In genomic region chr3:4943553-4943952, GRCh38 we compare ENCODE assay signal across 13 cellular contexts. TPM values are rescaled to one million over a fixed set of nuclear protein-coding genes. Genes with fewer than 3 reads are reported as not detected.
DNase-seq lines count a peak whose midpoint lies in the region; ATAC-seq, FAIRE-seq and TF ChIP-seq lines count a peak whose summit lies in the region.
"Had no signal": no experiment of that assay in that cellular context is flagged by ENCODE, and none has a peak within 500 bp of the region (broad histone marks: within the 10 kb centered on the region; RNA-seq: fewer than 3 reads in every experiment).

No MANE protein-coding gene starts in this region.

- peaks cover 1% of the 10 kb centered on the region; the same call in 1 of the 2 replicates for H3K36me3 Mint-ChIP-seq in HFFc6 (ENCODE audit: low read depth)

- no TSS peak for BruUV-seq in GM12878 (replicated peaks; lab: Mats Ljungman, UMichigan)

- POLR2A ChIA-PET in AG04450 (lab: Yijun Ruan, JAX), result no interaction called here
- POLR2A ChIA-PET in GM12878 (lab: Charles Lee), result no interaction called here

- no peak overlapping the region for H2AFZ ChIP-seq in GM12878 (ENCODE audit: control insufficient read depth, low read depth, low read length)

- no peak for TF ChIP-seq POLR2A in GM12878 (IDR thresholded peaks at IDR 0.05; ENCODE audit: low read depth, low read length)

- no peaks in the 10 kb centered on the region for H3K79me2 ChIP-seq in GM12878 (ENCODE audit: control insufficient read depth, insufficient read depth, low read length)

- H3K4me1 ChIP-seq in GM12878 (ENCODE audit: control insufficient read depth, insufficient read depth, low read length) (no peaks in the 10 kb centered on the region), kidney (ENCODE audit: control insufficient read depth in 1 of 2, insufficient read depth in 1 of 2, low read depth in 1 of 2, low read length in 2 of 2) (no peaks in the 10 kb centered on the region)
- H3K4me1 ChIP-seq: BLaER1 had no signal

- WGBS in GM12878 (ENCODE audit: insufficient coverage, insufficient replicate concordance, low lambda C conversion rate, missing lambda C conversion rate), result 92% methylated on average over 1 of the region's 1 CpG

- RAD21 ChIA-PET in GM12878 (lab: Charles Lee; ENCODE audit: unreplicated experiment), result interaction anchor here (1.2 kb wide), 1 partner anchor 36 kb away, joined by 3 read pairs; no protein-coding TSS in a partner anchor

- TF ChIP-seq CTCF in AG04450 (IDR thresholded peaks at IDR 0.05; ENCODE audit: low read depth, low read length), result peak; percentile 44
- peak; percentile 67 for TF ChIP-seq CTCF in HFFc6 (IDR thresholded peaks at IDR 0.05)
- TF ChIP-seq CTCF in GM12878 (IDR thresholded peaks at IDR 0.05 in 2 of 3, conservative IDR thresholded peaks at IDR 0.05 in 1 of 3; ENCODE audit: control insufficient read depth in 2 of 3, extremely low read depth in 1 of 3, insufficient read depth in 1 of 3, low read depth in 3 of 3, low read length in 3 of 3), result peak in 2 of 3 experiments; percentile 12 to 23; a peak in 1 of 6 replicates
- peak; percentile 17 for TF ChIP-seq CTCF in kidney (IDR thresholded peaks at IDR 0.05; ENCODE audit: borderline replicate concordance, extremely low read depth, insufficient read depth)

- H3K4me3 ChIP-seq in AG04450 (ENCODE audit: low read depth, low read length) (no peak overlapping the region), GM12878 (no peak overlapping the region), kidney (ENCODE audit: low read length in 2 of 2) (no peak overlapping the region)
- H3K4me3 ChIP-seq: BLaER1 had no signal

- no peak overlapping the region for H3K4me3 Mint-ChIP-seq in HFFc6
- H3K4me3 Mint-ChIP-seq: stimulated activated naive CD8-positive, alpha-beta T cell treated with anti-CD3 and anti-CD28 coated beads, Interleukin-15, Interleukin-2, amounts not matched to agents 100 ng/mL and 50 ng/mL, for 24 hours had no signal

- H3K9me3 ChIP-seq in AG04450 (ENCODE audit: control insufficient read depth, insufficient read depth, low read length), result no peaks in the 10 kb centered on the region
- H3K9me3 ChIP-seq in GM12878 (replicated peaks; ENCODE audit: control insufficient read depth, insufficient read depth, low read length), result no peaks in the 10 kb centered on the region; the same call in 2 of the 3 replicates
- no peaks in the 10 kb centered on the region for H3K9me3 ChIP-seq in kidney (ENCODE audit: control insufficient read depth in 1 of 2, low read length in 2 of 2)
- H3K9me3 ChIP-seq: BLaER1 had no signal

- no peaks in the 10 kb centered on the region for H4K20me1 ChIP-seq in GM12878 (ENCODE audit: control insufficient read depth, insufficient read depth)
- H4K20me1 ChIP-seq: BLaER1 had no signal

- FAIRE-seq in GM12878 (lab: Jason Lieb, UNC) (no peak), kidney (lab: Jason Lieb, UNC) (no peak)

- H3K27ac ChIP-seq in AG04450 (ENCODE audit: low read depth, low read length), result no peak overlapping the region
- no peak overlapping the region for H3K27ac ChIP-seq in GM12878 (ENCODE audit: control insufficient read depth, insufficient read depth)
- H3K27ac ChIP-seq in kidney (ENCODE audit: low read depth in 2 of 2, low read length in 2 of 2), result no peak overlapping the region
- H3K27ac ChIP-seq: BLaER1 had no signal

- peak; percentile 64 for ATAC-seq in GM12878
- no peak for ATAC-seq in HG02981 (IDR thresholded peaks at IDR 0.05; ENCODE audit: unreplicated experiment)
- no peak for ATAC-seq in HG02763 (IDR thresholded peaks at IDR 0.05; ENCODE audit: unreplicated experiment)

- no peak overlapping the region for H3K9ac ChIP-seq in GM12878 (ENCODE audit: control insufficient read depth, insufficient read depth, low read length)
- H3K9ac ChIP-seq in kidney (ENCODE audit: low read length in 2 of 2), result no peak overlapping the region
- H3K9ac ChIP-seq: BLaER1 had no signal

- H3K36me3 ChIP-seq in GM12878 (ENCODE audit: control insufficient read depth in 2 of 2, insufficient read depth in 2 of 2, low read length in 1 of 2), result no peaks in the 10 kb centered on the region
- no peaks in the 10 kb centered on the region for H3K36me3 ChIP-seq in kidney (ENCODE audit: control insufficient read depth in 1 of 2, insufficient read depth in 2 of 2, low read length in 2 of 2)
- H3K36me3 ChIP-seq: BLaER1 had no signal

- no peak overlapping the region for H3K27ac Mint-ChIP-seq in HFFc6
- H3K27ac Mint-ChIP-seq: stimulated activated naive CD8-positive, alpha-beta T cell treated with anti-CD3 and anti-CD28 coated beads, Interleukin-15, Interleukin-2, amounts not matched to agents 100 ng/mL and 50 ng/mL, for 24 hours had no signal

- in situ Hi-C loops in GM12878 (cut with MboI), result no loop called here

- H3K27me3 ChIP-seq in AG04450 (ENCODE audit: control insufficient read depth, insufficient read depth, low read length), result no peaks in the 10 kb centered on the region
- no peaks in the 10 kb centered on the region for H3K27me3 ChIP-seq in GM12878 (replicated peaks in 1 of 2; ENCODE audit: control insufficient read depth in 2 of 2, insufficient read depth in 2 of 2, low read length in 1 of 2)
- H3K27me3 ChIP-seq: BLaER1 had no signal

- no peak overlapping the region for H3K4me2 ChIP-seq in GM12878 (ENCODE audit: control insufficient read depth, insufficient read depth)
- H3K4me2 ChIP-seq: BLaER1 had no signal

- DNase-seq in AG04450 (ENCODE audit: low read depth, low spot score) (no peak), HFFc6 (no peak), GM12878 (ENCODE audit: low read depth, low spot score) (no peak), kidney (no peak), GM03348 (ENCODE audit: low spot score) (no peak), T1000 (lab: John Stamatoyannopoulos, UW) (no peak)
- DNase-seq: NCI-H1048, nucleus accumbens, T-helper 1 cell had no signal

- SMC1A ChIA-PET in GM12878 (lab: Charles Lee; ENCODE audit: uncharacterized antibody, unreplicated experiment), result interaction anchor here (1.0 to 1.4 kb wide), 3 partner anchors 11 to 93 kb away, joined by 4 read pairs; no protein-coding TSS in a partner anchor

- intact Hi-C loops in GM12878 (cut with micrococcal nuclease; ENCODE audit: unreplicated experiment), result no loop called here
- intact Hi-C loops in kidney (cut with DNase I), result no loop called here

- no peak for TF ChIP-seq RAD21 in GM12878 (IDR thresholded peaks at IDR 0.05; ENCODE audit: insufficient read depth, low read depth, low read length)

- no peak for TF ChIP-seq EP300 in GM12878 (IDR thresholded peaks at IDR 0.05; ENCODE audit: borderline replicate concordance in 1 of 2, control insufficient read depth in 1 of 2, low read depth in 2 of 2, low read length in 2 of 2)

- H3K27me3 Mint-ChIP-seq in HFFc6 (ENCODE audit: insufficient read depth), result peaks cover 2% of the 10 kb centered on the region; the same call in 1 of the 2 replicates
- H3K27me3 Mint-ChIP-seq: stimulated activated naive CD8-positive, alpha-beta T cell treated with anti-CD3 and anti-CD28 coated beads, Interleukin-15, Interleukin-2, amounts not matched to agents 100 ng/mL and 50 ng/mL, for 24 hours had no signal

- CTCF ChIA-PET in AG04450 (lab: Charles Lee), result interaction anchor here (0.5 to 1.3 kb wide), 8 partner anchors 11 to 409 kb away, joined by 3 to 6 read pairs (median 4); no protein-coding TSS in a partner anchor
- CTCF ChIA-PET in GM12878 (lab: Yijun Ruan, JAX), result interaction anchor here (0.7 to 1.6 kb wide), 3 partner anchors 11 to 94 kb away, joined by 3 to 5 read pairs (median 3); no protein-coding TSS in a partner anchor

- peaks cover 11% of the 10 kb centered on the region for H3K4me1 Mint-ChIP-seq in HFFc6 (ENCODE audit: low read depth)

- H3K9me3 Mint-ChIP-seq in HFFc6, result no peaks in the 10 kb centered on the region
- H3K9me3 Mint-ChIP-seq: stimulated activated naive CD8-positive, alpha-beta T cell treated with anti-CD3 and anti-CD28 coated beads, Interleukin-15, Interleukin-2, amounts not matched to agents 100 ng/mL and 50 ng/mL, for 24 hours had no signal

RNA-seq across cellular contexts. Expression of gene BHLHE40, which starts 35.7 kb away (rescaled TPM):
- polyA plus RNA-seq in AG04450 (2011; rRNA removed) (7.6 and 12.2 TPM in 2 replicates), GM12878 (2011; rRNA removed) (60.8 and 106 TPM in 2 replicates), GM12878 (2014; fragmentation: Illumina TruSeq; extraction: Trizol) (65.9 and 78.8 TPM in 2 replicates), GM12878 (2014; fragmentation: Nextera tagmentation; extraction: Ambion mirVana) (10 to 100 TPM; 25.2 to 38.6 TPM), GM12878 (2014; rRNA removed) (62.4 and 63.6 TPM in 2 replicates), GM12878 (2016; fragmentation: Nextera tagmentation; extraction: Ambion mirVana) (10 to 100 TPM; 43.9 to 44.5 TPM), kidney (ENCODE audit: insufficient read depth, low read depth, low replicate concordance) (39.4 TPM)
- polyA minus RNA-seq in AG04450 (2011; rRNA and poly(A)+ RNA removed), result 16.1 and 29.2 TPM in 2 replicates
- 10 to 100 TPM; 10.2 to 11.8 (median 10.7) TPM for total RNA-seq in HFFc6 (2021; fragmentation: NEBNext Ultra II Directional; extraction: Animal tissue kit (Norgen Biotek cat#: 25700))
- total RNA-seq in GM12878 (2013; cell fraction: nucleolus; rRNA removed), result 205 and 214 TPM in 2 replicates
- total RNA-seq in GM12878 (2014; rRNA removed) (58.3 and 61.5 TPM in 2 replicates), GM12878 (2014; rRNA removed; fragmentation: Illumina TruSeq; extraction: Trizol) (36.1 and 36.5 TPM in 2 replicates), GM12878 (2021) (91.3 and 93.1 TPM in 2 replicates), kidney (147 TPM)
- 64.3 TPM for polyA plus RNA-seq in GM12878 (2011; ENCODE audit: low read depth)
- 91.6 and 128 TPM in 2 replicates for polyA plus RNA-seq in GM12878 (2011; cell fraction: cytosol; rRNA removed)
- polyA plus RNA-seq in GM12878 (2011; cell fraction: nucleus; rRNA removed), result 163 and 169 TPM in 2 replicates
- 106 and 116 TPM in 2 replicates for polyA plus RNA-seq in GM12878 (2012)
- 93.4 and 100 TPM in 2 replicates for polyA minus RNA-seq in GM12878 (2011; rRNA and poly(A)+ RNA removed)
- 60.8 and 70.8 TPM in 2 replicates for polyA minus RNA-seq in GM12878 (2011; cell fraction: cytosol; rRNA and poly(A)+ RNA removed)
- polyA minus RNA-seq in GM12878 (2011; cell fraction: nucleus; rRNA and poly(A)+ RNA removed), result 99.1 and 124 TPM in 2 replicates

Comparison
In these comparisons a context has a peak if more than half of its experiments do, and no peak if none do; other contexts are left out.
1. CTCF ChIP-seq: peak in every context shown above with its lines; median percentile 67 in HFFc6; 44 in AG04450; 18 in GM12878; 17 in kidney.